Comparison of ENCODE assay signal across 1 cellular context in genomic region chr12:870378-870777, GRCh38.
TF ChIP-seq lines count a peak whose summit lies in the region.

No MANE protein-coding gene starts in this region.

TF ChIP-seq in GM23338, 12 proteins besides CTCF, POLR2A, EP300 and RAD21 (continued from another document):
- TF ChIP-seq ZNF462 (CRISPR knock-in tag; IDR thresholded peaks at IDR 0.05): no peak
- no peak for TF ChIP-seq POLR2AphosphoS5 (IDR thresholded peaks at IDR 0.05; ENCODE audit: low read depth)
- no peak for TF ChIP-seq ZNF331 (CRISPR knock-in tag; IDR thresholded peaks at IDR 0.05; ENCODE audit: low read depth)
- no peak for TF ChIP-seq STAT1 (IDR thresholded peaks at IDR 0.05; ENCODE audit: unreplicated experiment)
- TF ChIP-seq EZH2 (IDR thresholded peaks at IDR 0.05; ENCODE audit: low read depth, unreplicated experiment): no peak
- TF ChIP-seq REST (IDR thresholded peaks at IDR 0.05; ENCODE audit: unreplicated experiment): no peak
